ENCODE assay signal across 27 cellular contexts in genomic region chrX:131264665-131265064, GRCh38. TPM values are rescaled to one million over a fixed set of nuclear protein-coding genes. Genes with fewer than 3 reads are reported as not detected.
"Had no signal": no experiment of that assay in that cellular context is flagged by ENCODE, and none has a peak within 500 bp of the region (broad histone marks: within the 10 kb centered on the region; RNA-seq: fewer than 3 reads in every experiment).

No MANE protein-coding gene starts in this region.

- H3K36me3 ChIP-seq: colonic mucosa, esophagus muscularis mucosa, gastroesophageal sphincter, right lobe of liver, stomach, thyroid gland had no signal

- H3K4me3 ChIP-seq: colonic mucosa, esophagus muscularis mucosa, gastroesophageal sphincter, psoas muscle, right lobe of liver, smooth muscle cell, stomach, thyroid gland had no signal

- H3K9me3 ChIP-seq: colonic mucosa, esophagus muscularis mucosa, gastroesophageal sphincter, psoas muscle, right lobe of liver, stomach, thyroid gland had no signal

- H3K27ac ChIP-seq: colonic mucosa, esophagus muscularis mucosa, foreskin keratinocyte, gastroesophageal sphincter, psoas muscle, right lobe of liver, stomach, thyroid gland had no signal

- H3K4me3 Mint-ChIP-seq: central memory CD8-positive, alpha-beta T cell; dendritic cell treated with granulocyte-macrophage colony-stimulating factor and Interleukin-4, amounts not matched to agents 40 ng/mL and 50 ng/mL, for 4 days; immature natural killer cell; naive thymus-derived CD4-positive, alpha-beta T cell; nephron had no signal

- H3K27me3 ChIP-seq: colonic mucosa, esophagus muscularis mucosa, foreskin keratinocyte, gastroesophageal sphincter, right lobe of liver, thyroid gland had no signal

- H3K4me1 Mint-ChIP-seq: central memory CD8-positive, alpha-beta T cell had no signal

- H3K36me3 Mint-ChIP-seq: immature natural killer cell; naive thymus-derived CD4-positive, alpha-beta T cell had no signal

- DNase-seq: colonic mucosa; effector CD8-positive, alpha-beta T cell; foreskin keratinocyte; immature natural killer cell; islet precursor cell; kidney glomerular epithelial cell; mesenchymal stem cell; naive thymus-derived CD4-positive, alpha-beta T cell; posterior cingulate gyrus; psoas muscle; right lobe of liver; stimulated activated CD4-positive, alpha-beta T cell treated with anti-CD3 and anti-CD28 coated beads, Interleukin-12 subunit alpha, Interleukin-12 subunit beta, amount 100 ng/mL, for 4 hours; stimulated activated CD4-positive, alpha-beta T cell treated with anti-CD3 and anti-CD28 coated beads, Interleukin-1b, Interleukin-23, amount 100 ng/mL, for 48 hours; stimulated activated CD4-positive, alpha-beta T cell treated with anti-CD3 and anti-CD28 coated beads, Interleukin-4, amount 100 ng/mL, for 1 hour; stimulated activated CD8-positive, alpha-beta memory T cell treated with anti-CD3 and anti-CD28 coated beads, Interleukin-4, amount 100 ng/mL, for 48 hours; stimulated activated naive CD4-positive, alpha-beta T cell; stomach; thyroid gland; trophoblast cell had no signal

- H3K9me3 Mint-ChIP-seq: central memory CD8-positive, alpha-beta T cell; dendritic cell treated with granulocyte-macrophage colony-stimulating factor and Interleukin-4, amounts not matched to agents 40 ng/mL and 50 ng/mL, for 4 days; immature natural killer cell; nephron had no signal

- ATAC-seq: foreskin keratinocyte; gastroesophageal sphincter; naive thymus-derived CD4-positive, alpha-beta T cell; right lobe of liver had no signal

- H3K27ac Mint-ChIP-seq: dendritic cell treated with granulocyte-macrophage colony-stimulating factor and Interleukin-4, amounts not matched to agents 40 ng/mL and 50 ng/mL, for 4 days; immature natural killer cell; naive thymus-derived CD4-positive, alpha-beta T cell; nephron had no signal

- H3K4me1 ChIP-seq: colonic mucosa, esophagus muscularis mucosa, foreskin keratinocyte, gastroesophageal sphincter, psoas muscle, right lobe of liver, stomach, thyroid gland had no signal

- H3K27me3 Mint-ChIP-seq: central memory CD8-positive, alpha-beta T cell had no signal

RNA-seq across cellular contexts. Expression of gene IGSF1, which starts 24.4 kb away (rescaled TPM):
- total RNA-seq: endothelial cell of umbilical vein; foreskin keratinocyte; lung microvascular endothelial cell; naive thymus-derived CD4-positive, alpha-beta T cell had no signal
- polyA plus RNA-seq: endothelial cell of umbilical vein; foreskin keratinocyte; immature natural killer cell; naive thymus-derived CD4-positive, alpha-beta T cell had no signal
